8 cellular contexts compared by ENCODE assay signal in the genomic region with DNA sequence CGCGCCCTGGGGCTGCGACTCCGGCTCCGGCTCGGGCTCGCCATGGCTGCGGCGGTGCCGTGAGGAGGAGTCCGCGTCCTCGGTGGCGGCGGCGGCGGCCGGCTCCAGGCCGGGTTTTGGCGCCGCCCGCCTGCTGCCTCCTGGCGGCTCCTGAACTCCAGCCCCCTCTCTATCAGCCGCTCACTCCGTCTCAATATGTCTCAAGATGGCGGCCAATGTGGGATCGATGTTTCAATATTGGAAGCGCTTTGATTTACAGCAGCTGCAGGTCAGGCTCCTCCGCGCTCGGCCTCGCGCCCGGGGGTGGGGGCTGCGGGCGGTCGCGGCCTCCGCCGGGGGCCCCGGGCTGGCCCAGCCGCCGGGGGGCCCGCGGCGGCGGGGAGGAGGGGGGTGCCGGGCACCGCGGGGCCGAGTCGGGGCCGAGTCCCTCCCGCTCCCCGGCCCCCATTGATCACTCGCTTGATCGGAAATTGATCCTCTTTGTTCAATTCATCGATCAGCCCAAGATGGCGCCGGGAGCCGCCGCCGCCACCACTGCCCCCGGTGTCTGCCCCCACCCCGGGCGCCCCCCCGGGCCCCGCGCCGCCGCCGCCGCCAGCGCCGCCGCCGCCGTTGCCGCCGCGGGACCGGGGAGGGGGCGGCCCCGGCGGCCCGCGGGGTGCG. TPM values are rescaled to one million over a fixed set of nuclear protein-coding genes. Genes with fewer than 3 reads are reported as not detected.
DNase-seq lines count a peak whose midpoint lies in the region; ATAC-seq lines count a peak whose summit lies in the region.

No MANE protein-coding gene starts in this region.

- DNase-seq in AG08396 (ENCODE audit: low spot score) = peak; percentile 91
- DNase-seq in NCI-H526 treated with DMSO at 0.1 percent for 48 hours (lab: John Stamatoyannopoulos, UW) = peak; percentile 77
- peak; percentile 67 for DNase-seq in activated CD4-positive, alpha-beta T cell treated with anti-CD3 and anti-CD28 coated beads, Interleukin-2, amount 50 U/mL, for 1 hour
- peak; percentile 61 for DNase-seq in effector CD4-positive, alpha-beta T cell
- peak; percentile 84 to 85 for DNase-seq in lung microvascular endothelial cell (ENCODE audit: low read depth in 2 of 2)
- peak; percentile 40 to 59 (median 41) for DNase-seq in stimulated activated CD4-positive, alpha-beta T cell treated with anti-CD3 and anti-CD28 coated beads, TNF-alpha, amount 100 ng/mL, for 24 hours (ENCODE audit: low read depth in 3 of 3)

- peak; percentile 65 for ATAC-seq in GM18909 (IDR thresholded peaks at IDR 0.05; ENCODE audit: poor library complexity, unreplicated experiment)
- ATAC-seq in HG03175 (IDR thresholded peaks at IDR 0.05; ENCODE audit: unreplicated experiment) = peak; percentile 60

RNA-seq across cellular contexts. Expression of a gene that starts 1.5 kb away (rescaled TPM):
- total RNA-seq in lung microvascular endothelial cell = 14.4 and 22.8 TPM in 2 replicates

Comparison
In these comparisons a context has a peak if more than half of its experiments do, and no peak if none do; other contexts are left out.
1. Peak in every context shown above with its lines: DNase-seq and ATAC-seq.
2. DNase-seq: peak in every context shown above with its lines; median percentile 91 in AG08396; 84 in lung microvascular endothelial cell; 77 in NCI-H526 treated with DMSO at 0.1 percent for 48 hours; 67 in activated CD4-positive, alpha-beta T cell treated with anti-CD3 and anti-CD28 coated beads, Interleukin-2, amount 50 U/mL, for 1 hour; 61 in effector CD4-positive, alpha-beta T cell; 41 in stimulated activated CD4-positive, alpha-beta T cell treated with anti-CD3 and anti-CD28 coated beads, TNF-alpha, amount 100 ng/mL, for 24 hours.